ENCODE assay signal across 1 cellular context in genomic region chr10:71371750-71372166, GRCh38.
A peak's percentile ranks its signal among the peaks of the same experiment; 100 is the strongest.
TF ChIP-seq lines count a peak whose summit lies in the region.

No MANE protein-coding gene starts in this region.

TF ChIP-seq in K562, 482 proteins besides CTCF, POLR2A, EP300 and RAD21 (continued from another document):
- TF ChIP-seq RREB1 (CRISPR knock-in tag; IDR thresholded peaks at IDR 0.05) (no peak), ZC3H11A (IDR thresholded peaks at IDR 0.05; ENCODE audit: low read depth, low read length) (no peak), PPARD (CRISPR knock-in tag; IDR thresholded peaks at IDR 0.05) (no peak), POLR2H (tag; IDR thresholded peaks at IDR 0.05; ENCODE audit: low read depth) (no peak), ZNF253 (CRISPR knock-in tag; conservative IDR thresholded peaks at IDR 0.05) (no peak), ZNF140 (CRISPR knock-in tag; IDR thresholded peaks at IDR 0.05) (no peak), MTA2 (IDR thresholded peaks at IDR 0.05; ENCODE audit: low read depth) (no peak), ETS1 (conservative IDR thresholded peaks at IDR 0.05; ENCODE audit: control insufficient read depth, low read depth, low read length) (no peak), HMBOX1 (IDR thresholded peaks at IDR 0.05) (peak; percentile 70), TEAD2 (tag; IDR thresholded peaks at IDR 0.05) (no peak), SPI1 (IDR thresholded peaks at IDR 0.05; ENCODE audit: borderline replicate concordance, low read depth, low read length) (peak; percentile 77; the same call in 1 of the 2 replicates), MBD1 (CRISPR knock-in tag; IDR thresholded peaks at IDR 0.05) (no peak)
